ENCODE assay signal across 19 cellular contexts in the genomic region with DNA sequence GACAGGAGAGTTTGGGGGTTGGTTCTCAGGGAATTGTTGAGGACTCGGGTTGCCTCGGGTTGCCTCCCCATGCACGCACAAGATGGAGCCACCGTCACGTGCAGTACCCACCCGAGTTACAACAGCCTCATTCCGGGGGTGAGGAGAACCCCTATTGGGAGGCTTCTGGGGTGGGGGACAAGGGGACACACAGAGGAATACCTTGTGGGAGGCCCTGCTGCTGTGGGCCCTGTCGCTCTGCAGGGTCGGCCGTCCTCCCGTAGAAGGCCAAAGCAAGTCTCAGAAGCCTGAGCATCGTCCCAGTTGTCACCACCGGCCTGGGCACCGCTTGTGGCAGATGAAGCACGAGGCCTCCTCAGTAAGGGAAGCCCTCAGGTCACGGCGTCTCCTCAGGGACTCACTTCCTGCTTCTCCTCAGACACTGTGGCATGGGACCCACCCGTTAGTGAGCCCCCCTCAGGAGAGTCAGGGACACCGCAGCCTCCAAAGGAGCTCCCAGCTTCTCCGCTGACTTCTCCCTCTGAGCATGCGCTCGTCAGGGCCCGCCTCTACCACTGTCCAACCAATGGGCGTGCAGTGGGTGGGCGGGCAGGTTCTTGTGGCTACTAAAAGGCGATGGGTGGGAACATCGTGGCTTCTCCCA. TPM values are rescaled to one million over a fixed set of nuclear protein-coding genes. Genes with fewer than 3 reads are reported as not detected.
DNase-seq lines count a peak whose midpoint lies in the region; ATAC-seq, FAIRE-seq and TF ChIP-seq lines count a peak whose summit lies in the region.
"Had no signal": no experiment of that assay in that cellular context is flagged by ENCODE, and none has a peak within 500 bp of the region (broad histone marks: within the 10 kb centered on the region; RNA-seq: fewer than 3 reads in every experiment).

A gene with protein sequence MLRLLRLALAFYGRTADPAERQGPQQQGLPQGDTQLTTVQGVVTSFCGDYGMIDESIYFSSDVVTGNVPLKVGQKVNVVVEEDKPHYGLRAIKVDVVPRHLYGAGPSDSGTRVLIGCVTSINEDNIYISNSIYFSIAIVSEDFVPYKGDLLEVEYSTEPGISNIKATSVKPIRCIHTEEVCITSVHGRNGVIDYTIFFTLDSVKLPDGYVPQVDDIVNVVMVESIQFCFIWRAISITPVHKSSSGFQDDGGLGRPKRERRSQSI (minus strand): TSS at position 522 of the 643 bp plus-strand sequence. CDS start 227 bp downstream, at position 295.

- H3K79me1 ChIP-seq in H9 (ENCODE audit: insufficient read depth, low read depth, low read length, poor library complexity, severe bottlenecking) = no peaks in the 10 kb centered on the region

- no peak within 1 kb of the TSS for H3K56ac ChIP-seq in H9 (ENCODE audit: insufficient read length, low read depth, low read length)

- H4K5ac ChIP-seq in H9 (ENCODE audit: insufficient read length, low read depth, low read length) = no peak within 1 kb of the TSS

- H2BK5ac ChIP-seq in H9 (ENCODE audit: insufficient read length, low read length) = no peak within 1 kb of the TSS

- H4K91ac ChIP-seq in H9 (ENCODE audit: insufficient read length, low read depth, low read length) = no peak within 1 kb of the TSS

- no peak for FAIRE-seq in RCC 7860 (lab: Jason Lieb, UNC)
- FAIRE-seq: A204.1 had no signal

- H2BK120ac ChIP-seq in H9 (ENCODE audit: low read depth, low read length, poor library complexity, severe bottlenecking) = no peak within 1 kb of the TSS

- H2BK15ac ChIP-seq in H9 (ENCODE audit: low read depth, low read length) = no peak within 1 kb of the TSS

- H3K27ac ChIP-seq in H9 (ENCODE audit: insufficient read length, low read depth, low read length) = no peak within 1 kb of the TSS
- H3K27ac ChIP-seq: C4-2B, SJSA1 had no signal

- H4K8ac ChIP-seq in H9 (replicated peaks; ENCODE audit: insufficient read length, low read depth, low read length) = no peak within 1 kb of the TSS

- H3K36me3 Mint-ChIP-seq in H9 (ENCODE audit: insufficient read depth in 1 of 3, low read depth in 3 of 3) (peaks cover 0 to 9% (median 0%) of the 10 kb centered on the region in 3 experiments; a peak in 4 of 7 replicates), chondrocyte (ENCODE audit: low read depth) (no peaks in the 10 kb centered on the region)
- H3K36me3 Mint-ChIP-seq: T-cell had no signal

- H3K4me2 ChIP-seq in H9 (ENCODE audit: insufficient read depth, insufficient read length, low read length) = no peak within 1 kb of the TSS

- H3K9me3 Mint-ChIP-seq in H9 (peaks cover 55 to 61% of the 10 kb centered on the region in 2 experiments), chondrocyte (ENCODE audit: low read depth) (peaks cover 27% of the 10 kb centered on the region)
- H3K9me3 Mint-ChIP-seq: T-cell had no signal

- H2AK5ac ChIP-seq in H9 (ENCODE audit: insufficient read length, low read length) = no peak within 1 kb of the TSS

- no peak for ATAC-seq in HG02870 (IDR thresholded peaks at IDR 0.05; ENCODE audit: unreplicated experiment)
- ATAC-seq: PC-3, T-cell had no signal

- H3K79me2 ChIP-seq in H9 (ENCODE audit: insufficient read depth, low read length) = no peaks in the 10 kb centered on the region

- DNase-seq in BE2C (peak; percentile 77), H9 (peak; percentile 37), NCI-H446 treated with DMSO at 0.1 percent for 48 hours (lab: John Stamatoyannopoulos, UW) (peak; percentile 57), chondrocyte (ENCODE audit: low spot score) (peak; percentile 76), RCC 7860 (ENCODE audit: low spot score) (no peak), T1000 (lab: John Stamatoyannopoulos, UW) (no peak), NCI-H2107 (lab: John Stamatoyannopoulos, UW) (no peak)
- DNase-seq: KG1, NCI-H1436, NCI-H2081 treated with DMSO at 0.1 percent for 48 hours, NCI-H748 treated with DMSO at 0.1 percent for 48 hours, PC-3, T-cell, T-helper 9 cell had no signal

- H3K4ac ChIP-seq in H9 (ENCODE audit: low read depth, low read length) = no peak within 1 kb of the TSS

- H3K4me1 Mint-ChIP-seq in H9 (peaks cover 4 to 6% of the 10 kb centered on the region in 2 experiments), chondrocyte (ENCODE audit: low read depth) (no peaks in the 10 kb centered on the region)

- H3K4me3 Mint-ChIP-seq in H9 (no peak within 1 kb of the TSS), chondrocyte (ENCODE audit: unreplicated experiment) (no peak within 1 kb of the TSS)
- H3K4me3 Mint-ChIP-seq: T-cell had no signal

- no peak within 1 kb of the TSS for H3K9ac ChIP-seq in H9 (ENCODE audit: extremely low read depth, insufficient read length, low read length)

- H2BK12ac ChIP-seq in H9 (ENCODE audit: insufficient read length, low read depth, low read length) = no peak within 1 kb of the TSS

- H3K9me3 ChIP-seq in BE2C (no peaks in the 10 kb centered on the region), H9 (ENCODE audit: control insufficient read depth, low read depth, low read length) (peaks cover 37% of the 10 kb centered on the region)
- H3K9me3 ChIP-seq: SJSA1 had no signal

- no peaks in the 10 kb centered on the region for H3K4me1 ChIP-seq in BE2C
- no peaks in the 10 kb centered on the region for H3K4me1 ChIP-seq in H9 (ENCODE audit: insufficient read depth, low read length)
- H3K4me1 ChIP-seq: SJSA1 had no signal

- H3K23ac ChIP-seq in H9 (ENCODE audit: insufficient read length, low read depth, low read length) = no peak within 1 kb of the TSS

- H3K27me3 ChIP-seq in BE2C = no peaks in the 10 kb centered on the region
- no peaks in the 10 kb centered on the region for H3K27me3 ChIP-seq in H9 (ENCODE audit: insufficient read depth, low read length)
- H3K27me3 ChIP-seq: SJSA1 had no signal

- H3K27me3 Mint-ChIP-seq in H9 (ENCODE audit: low read depth) (peaks cover under 1% of the 10 kb centered on the region), chondrocyte (ENCODE audit: low read depth) (peaks cover under 1% of the 10 kb centered on the region)

- no peaks in the 10 kb centered on the region for H3K23me2 ChIP-seq in H9 (ENCODE audit: insufficient read length, low read depth, low read length, poor library complexity, severe bottlenecking)

- H3K4me3 ChIP-seq in BE2C (ENCODE audit: low read depth, low read length) = no peak within 1 kb of the TSS
- H3K4me3 ChIP-seq: SJSA1 had no signal

- TF ChIP-seq CTCF in BE2C (IDR thresholded peaks at IDR 0.05; ENCODE audit: low read depth, low read length) (peak; percentile 27), H9 (conservative IDR thresholded peaks at IDR 0.05) (0 out of 3 replicates have a peak, but pooled peaks have one; percentile 15), chondrocyte (IDR thresholded peaks at IDR 0.05) (no peak)

- WGBS in H9 (ENCODE audit: extremely low coverage, insufficient read length, low lambda C conversion rate) = no CpG with 5 or more reads among the region's 27 CpGs

- H3T11ph ChIP-seq in H9 (ENCODE audit: low read length) = no peak within 1 kb of the TSS

- H2BK20ac ChIP-seq in H9 (ENCODE audit: low read depth, low read length, poor library complexity, severe bottlenecking) = no peak within 1 kb of the TSS

- no peak within 1 kb of the TSS for H2AFZ ChIP-seq in H9 (ENCODE audit: low read length)

- H3K36me3 ChIP-seq in BE2C = no peaks in the 10 kb centered on the region
- H3K36me3 ChIP-seq: SJSA1 had no signal

- H3K27ac Mint-ChIP-seq in H9 (no peak within 1 kb of the TSS), chondrocyte (ENCODE audit: unreplicated experiment) (no peak within 1 kb of the TSS)
- H3K27ac Mint-ChIP-seq: T-cell had no signal

- H3K18ac ChIP-seq in H9 (ENCODE audit: insufficient read length, low read depth, low read length) = no peak within 1 kb of the TSS

- H4K20me1 ChIP-seq in H9 (ENCODE audit: control insufficient read depth, insufficient read depth, insufficient read length) = no peaks in the 10 kb centered on the region

- no peak within 1 kb of the TSS for H3K14ac ChIP-seq in H9 (ENCODE audit: insufficient read depth, low read length)

RNA-seq across cellular contexts. Expression of the gene that starts here (rescaled TPM):
- 1.5 TPM for polyA plus RNA-seq in BE2C (2012; ENCODE audit: insufficient read depth, insufficient read length, low read depth)
- total RNA-seq in H9 (2021) = 0.24 TPM in 1 of 2 replicates, not detected in the other
- total RNA-seq in chondrocyte = not detected in 3 replicates
- total RNA-seq: NCI-H460, PC-3, SJSA1, T-cell had no signal

Comparison
In these comparisons a context has a peak if more than half of its experiments do, and no peak if none do; other contexts are left out.
1. Peak in DNase-seq in H9; RNA of the gene not detected or under 1 TPM.
2. Peak in DNase-seq in chondrocyte; RNA of the gene not detected or under 1 TPM.
3. DNase-seq: peak in BE2C (single experiment) and NCI-H446 treated with DMSO at 0.1 percent for 48 hours (single experiment); none in RCC 7860 (single experiment), T1000 (single experiment) and NCI-H2107 (single experiment).